Comparison of ENCODE assay signal across 12 cellular contexts in genomic region chr1:19047373-19047772, GRCh38.
"Had no signal": no experiment of that assay in that cellular context is flagged by ENCODE, and none has a peak within 500 bp of the region (broad histone marks: within the 10 kb centered on the region; RNA-seq: fewer than 3 reads in every experiment).

No MANE protein-coding gene starts in this region.

- H3K27ac ChIP-seq: breast epithelium, tibial artery, vagina had no signal

- DNase-seq: activated CD4-positive, alpha-beta T cell treated with anti-CD3 and anti-CD28 coated beads, Interleukin-2, amount 10 ng/mL, durations not matched to agents 24 days and 14 days; activated CD8-positive, alpha-beta T cell treated with anti-CD3 and anti-CD28 coated beads for 36 hours; activated T-cell treated with anti-CD3 and anti-CD28 coated beads, Interleukin-2, amount 50 U/mL, for 4 hours; dermis blood vessel endothelial cell; effector memory CD8-positive, alpha-beta T cell; left cardiac atrium; occipital lobe; stimulated activated naive CD8-positive, alpha-beta T cell treated with anti-CD3 and anti-CD28 coated beads, Interleukin-15, Interleukin-2, amounts not matched to agents 100 U/mL and 50 U/mL, for 24 hours; tibial artery had no signal

- H3K9me3 ChIP-seq: breast epithelium, tibial artery, vagina had no signal

- ATAC-seq: activated CD8-positive, alpha-beta T cell treated with anti-CD3 and anti-CD28 coated beads for 36 hours; activated T-cell treated with anti-CD3 and anti-CD28 coated beads, Interleukin-2, amount 50 U/mL, for 4 hours; effector memory CD8-positive, alpha-beta T cell; left cardiac atrium; natural killer cell treated with Interleukin-12 subunit alpha and Interleukin-12 subunit beta and Interleukin-15 and Interleukin-18, amount 100 ng/mL, for 72 hours; stimulated activated naive CD8-positive, alpha-beta T cell treated with anti-CD3 and anti-CD28 coated beads, Interleukin-15, Interleukin-2, amounts not matched to agents 100 U/mL and 50 U/mL, for 24 hours had no signal

- H3K4me1 ChIP-seq: breast epithelium, tibial artery, vagina had no signal

- H3K27me3 ChIP-seq: breast epithelium, vagina had no signal

- H3K4me3 ChIP-seq: breast epithelium, tibial artery, vagina had no signal

- H3K36me3 ChIP-seq: breast epithelium, tibial artery, vagina had no signal
